Comparison of ENCODE assay signal across 16 cellular contexts in genomic region chr5:91271999-91272398, GRCh38.
A peak's percentile ranks its signal among the peaks of the same experiment; 100 is the strongest.
DNase-seq lines count a peak whose midpoint lies in the region; ATAC-seq, FAIRE-seq and TF ChIP-seq lines count a peak whose summit lies in the region.
"Had no signal": no experiment of that assay in that cellular context is flagged by ENCODE, and none has a peak within 500 bp of the region (broad histone marks: within the 10 kb centered on the region; RNA-seq: fewer than 3 reads in every experiment).

No MANE protein-coding gene starts in this region.

- no peak for TF ChIP-seq CTCF in endodermal cell (conservative IDR thresholded peaks at IDR 0.05)

- H3K27me3 Mint-ChIP-seq in endodermal cell (ENCODE audit: insufficient read depth), result peaks cover 3% of the 10 kb centered on the region
- H3K27me3 Mint-ChIP-seq: stimulated activated naive CD8-positive, alpha-beta T cell treated with anti-CD3 and anti-CD28 coated beads, Interleukin-15, Interleukin-2, amounts not matched to agents 100 ng/mL and 50 ng/mL, for 24 hours had no signal

- ATAC-seq in GM19463 (IDR thresholded peaks at IDR 0.05; ENCODE audit: unreplicated experiment), result peak; percentile 53
- ATAC-seq in HG02852 (IDR thresholded peaks at IDR 0.05; ENCODE audit: unreplicated experiment), result peak; percentile 54
- peak; percentile 61 for ATAC-seq in HG03460 (IDR thresholded peaks at IDR 0.05; ENCODE audit: unreplicated experiment)
- ATAC-seq: pancreas had no signal

- no peaks in the 10 kb centered on the region for H3K9me3 ChIP-seq in endodermal cell (ENCODE audit: control insufficient read depth, low read length)
- H3K9me3 ChIP-seq: pancreas had no signal

- no peaks in the 10 kb centered on the region for H3K27me3 ChIP-seq in endodermal cell (ENCODE audit: control insufficient read depth, insufficient read depth, low read length, poor library complexity, severe bottlenecking)
- H3K27me3 ChIP-seq: pancreas had no signal

- H3K36me3 ChIP-seq in endodermal cell (ENCODE audit: control insufficient read depth, insufficient read depth, low read length), result no peaks in the 10 kb centered on the region
- H3K36me3 ChIP-seq: pancreas had no signal

- H3K4me1 Mint-ChIP-seq in endodermal cell, result peaks cover 12% of the 10 kb centered on the region
- H3K4me1 Mint-ChIP-seq: IgD-negative memory B cell had no signal

- DNase-seq in GM12892 (ENCODE audit: insufficient read length) (no peak), germinal center (ENCODE audit: low spot score) (no peak), A172 (ENCODE audit: low spot score) (no peak), AG20443 (ENCODE audit: low spot score) (no peak), endodermal cell (no peak)
- DNase-seq: amygdala; DMS79; effector CD8-positive, alpha-beta T cell; NCI-H1930; pancreas; T-helper 9 cell had no signal

- no peak for TF ChIP-seq POLR2A in GM12892 (IDR thresholded peaks at IDR 0.05; ENCODE audit: low read depth, low read length)

- H3K4me3 Mint-ChIP-seq in endodermal cell, result no peak overlapping the region
- H3K4me3 Mint-ChIP-seq: IgD-negative memory B cell; stimulated activated naive CD8-positive, alpha-beta T cell treated with anti-CD3 and anti-CD28 coated beads, Interleukin-15, Interleukin-2, amounts not matched to agents 100 ng/mL and 50 ng/mL, for 24 hours had no signal

- no peaks in the 10 kb centered on the region for H3K36me3 Mint-ChIP-seq in endodermal cell (ENCODE audit: low read depth)
- H3K36me3 Mint-ChIP-seq: IgD-negative memory B cell had no signal

- no peak overlapping the region for H3K9ac ChIP-seq in endodermal cell (ENCODE audit: extremely low read depth, low read length, poor library complexity, severe bottlenecking)

- H3K4me3 ChIP-seq in endodermal cell (ENCODE audit: low read length), result no peak overlapping the region
- H3K4me3 ChIP-seq: pancreas had no signal

- peaks cover 2% of the 10 kb centered on the region for H3K9me3 Mint-ChIP-seq in endodermal cell
- H3K9me3 Mint-ChIP-seq: stimulated activated naive CD8-positive, alpha-beta T cell treated with anti-CD3 and anti-CD28 coated beads, Interleukin-15, Interleukin-2, amounts not matched to agents 100 ng/mL and 50 ng/mL, for 24 hours had no signal

- H3K27ac Mint-ChIP-seq in endodermal cell, result no peak overlapping the region
- H3K27ac Mint-ChIP-seq: IgD-negative memory B cell; stimulated activated naive CD8-positive, alpha-beta T cell treated with anti-CD3 and anti-CD28 coated beads, Interleukin-15, Interleukin-2, amounts not matched to agents 100 ng/mL and 50 ng/mL, for 24 hours had no signal

- peak; percentile 88 for FAIRE-seq in GM12892 (lab: Jason Lieb, UNC)
- FAIRE-seq: pancreas had no signal

- H3K27ac ChIP-seq in endodermal cell (ENCODE audit: low read depth, low read length), result no peak overlapping the region
- H3K27ac ChIP-seq: pancreas had no signal

- H3K4me1 ChIP-seq in endodermal cell (ENCODE audit: control insufficient read depth, insufficient read depth, low read length), result no peaks in the 10 kb centered on the region
- H3K4me1 ChIP-seq: pancreas had no signal
